Comparison of ENCODE assay signal across 9 cellular contexts in genomic region chr6:56764081-56764566, GRCh38.
DNase-seq lines count a peak whose midpoint lies in the region; ATAC-seq, FAIRE-seq and TF ChIP-seq lines count a peak whose summit lies in the region.
"Had no signal": no experiment of that assay in that cellular context is flagged by ENCODE, and none has a peak within 500 bp of the region (broad histone marks: within the 10 kb centered on the region; RNA-seq: fewer than 3 reads in every experiment).

No MANE protein-coding gene starts in this region.

- H3K36me3 ChIP-seq in ectodermal cell (ENCODE audit: control insufficient read depth, insufficient read depth, low read length) = no peaks in the 10 kb centered on the region
- H3K36me3 ChIP-seq: HAP-1 had no signal

- CTCF ChIA-PET in AG04449 (lab: Yijun Ruan, JAX) = interaction anchor here (0.7 to 2.1 kb wide), 8 partner anchors 10 to 395 kb away, joined by 3 to 5 read pairs (median 3); no protein-coding TSS in a partner anchor

- no peaks in the 10 kb centered on the region for H3K27me3 ChIP-seq in ectodermal cell (ENCODE audit: control insufficient read depth, insufficient read depth, low read length, poor library complexity, severe bottlenecking)

- WGBS in ectodermal cell, 2 experiments = 38 to 53% methylated on average over 3 of the region's 3 CpGs

- POLR2A ChIA-PET in AG04449 (lab: Yijun Ruan, JAX) = interaction anchor here (0.7 kb wide), 1 partner anchor 121 kb away, joined by 4 read pairs; the partner anchor contains the start of gene DST

- H3K4me3 Mint-ChIP-seq in neural crest cell = no peak overlapping the region

- TF ChIP-seq POLR2A in GM18505 (IDR thresholded peaks at IDR 0.05; ENCODE audit: borderline replicate concordance, extremely low read depth, insufficient read depth, insufficient read length) = no peak

- H3K4me1 Mint-ChIP-seq in neural crest cell = peaks cover 31% of the 10 kb centered on the region

- peaks cover 7% of the 10 kb centered on the region for H3K4me1 ChIP-seq in ectodermal cell (ENCODE audit: control insufficient read depth, insufficient read depth, low read length)

- H3K27ac Mint-ChIP-seq in neural crest cell (ENCODE audit: unreplicated experiment) = no peak overlapping the region

- no peak for DNase-seq in AG04449 (ENCODE audit: low read depth, low spot score)
- DNase-seq in NCI-H510A treated with DMSO at 0.1 percent for 48 hours (lab: John Stamatoyannopoulos, UW) = peak; percentile 96
- no peak for DNase-seq in neural crest cell (ENCODE audit: low read depth, low spot score)
- DNase-seq in NCI-H1048 (lab: John Stamatoyannopoulos, UW) = no peak
- no peak for DNase-seq in frontal cortex (ENCODE audit: low spot score in 2 of 2)

- ATAC-seq in GM18505 (IDR thresholded peaks at IDR 0.05; ENCODE audit: unreplicated experiment) (peak; percentile 46), HG02870 (IDR thresholded peaks at IDR 0.05; ENCODE audit: unreplicated experiment) (peak; percentile 52)

- H3K9me3 Mint-ChIP-seq in neural crest cell = no peaks in the 10 kb centered on the region

- H3K27ac ChIP-seq in ectodermal cell (ENCODE audit: insufficient read depth, low read depth, low read length, poor library complexity, severe bottlenecking) = peak overlapping the region; percentile 56

- no peaks in the 10 kb centered on the region for H3K9me3 ChIP-seq in ectodermal cell (ENCODE audit: control insufficient read depth, low read length)
- H3K9me3 ChIP-seq: HAP-1 had no signal

- peaks cover 3% of the 10 kb centered on the region for H3K36me3 Mint-ChIP-seq in neural crest cell (ENCODE audit: low read depth)

- FAIRE-seq in frontal cortex (lab: Jason Lieb, UNC) = no peak

- no peaks in the 10 kb centered on the region for H3K27me3 Mint-ChIP-seq in neural crest cell (ENCODE audit: low read depth)

- H3K4me3 ChIP-seq in AG04449 (ENCODE audit: low read depth, low read length) = no peak overlapping the region
- no peak overlapping the region for H3K4me3 ChIP-seq in ectodermal cell (ENCODE audit: insufficient read depth, low read depth, low read length)
- H3K4me3 ChIP-seq: HAP-1 had no signal

- TF ChIP-seq CTCF in AG04449 (IDR thresholded peaks at IDR 0.05; ENCODE audit: insufficient read depth, low read length, missing control alignments) (peak; percentile 14), neural crest cell (conservative IDR thresholded peaks at IDR 0.05) (peak; percentile 51)
